ENCODE assay signal across 10 cellular contexts in the genomic region with DNA sequence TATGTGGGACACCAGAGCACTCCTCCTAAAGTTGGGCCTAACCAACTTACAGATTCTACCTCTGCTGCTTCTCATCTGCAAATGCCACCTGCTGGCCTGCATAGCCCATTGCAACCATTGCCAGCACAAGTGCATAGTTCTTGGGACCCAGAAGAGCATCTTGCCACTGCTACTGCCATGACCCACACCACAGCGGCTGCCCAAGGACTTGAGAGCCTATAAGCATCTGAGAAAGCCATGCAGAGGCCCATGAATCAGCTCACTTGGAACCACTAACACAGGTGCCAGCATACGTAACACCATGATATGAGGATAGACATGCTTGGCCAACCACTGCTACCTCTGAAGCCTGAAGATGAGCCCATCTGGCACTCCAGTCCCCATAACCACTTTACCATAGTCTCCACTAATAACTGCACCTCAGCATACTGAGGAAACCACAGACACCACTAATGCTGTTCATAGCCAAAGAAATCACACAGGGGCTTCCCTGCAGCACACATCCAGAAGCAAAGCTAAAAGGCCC.
DNase-seq lines count a peak whose midpoint lies in the region; ATAC-seq and TF ChIP-seq lines count a peak whose summit lies in the region.
"Had no signal": no experiment of that assay in that cellular context is flagged by ENCODE, and none has a peak within 500 bp of the region (broad histone marks: within the 10 kb centered on the region; RNA-seq: fewer than 3 reads in every experiment).

No MANE protein-coding gene starts in this region.

- peak; percentile 79 for ATAC-seq in GM18861 (IDR thresholded peaks at IDR 0.05; ENCODE audit: unreplicated experiment)
- peak; percentile 94 for ATAC-seq in HG02571 (IDR thresholded peaks at IDR 0.05; ENCODE audit: unreplicated experiment)

- peak; percentile 57 for TF ChIP-seq CTCF in Loucy (conservative IDR thresholded peaks at IDR 0.05; ENCODE audit: low read length)
- peak; percentile 25 for TF ChIP-seq CTCF in liver (IDR thresholded peaks at IDR 0.05; ENCODE audit: low read depth, low read length, missing input control)

- no peak overlapping the region for H2AFZ ChIP-seq in Loucy (ENCODE audit: low read length)
- H2AFZ ChIP-seq: parathyroid adenoma had no signal

- no peaks in the 10 kb centered on the region for H4K20me1 ChIP-seq in Loucy (ENCODE audit: insufficient read depth, low read length, poor library complexity, severe bottlenecking)

- no peaks in the 10 kb centered on the region for H3K4me1 ChIP-seq in Loucy (ENCODE audit: insufficient read depth, low read length, poor library complexity, severe bottlenecking)
- peaks cover 0 to 3% (median 0%) of the 10 kb centered on the region in 4 donors for H3K4me1 ChIP-seq in liver (ENCODE audit: control insufficient read depth in 4 of 4, insufficient read depth in 4 of 4, low read length in 3 of 4)
- H3K4me1 ChIP-seq: parathyroid adenoma had no signal

- H3K9ac ChIP-seq in Loucy (ENCODE audit: low read depth, low read length, poor library complexity, severe bottlenecking) (no peak overlapping the region), liver (ENCODE audit: low read depth in 1 of 2, low read length in 2 of 2) (no peak overlapping the region)
- H3K9ac ChIP-seq: parathyroid adenoma had no signal

- H3K9me2 ChIP-seq in Loucy (replicated peaks; ENCODE audit: low read depth, low read length): no peaks in the 10 kb centered on the region

- H3K36me3 ChIP-seq in Loucy (ENCODE audit: insufficient read depth, low read length) (no peaks in the 10 kb centered on the region), liver (ENCODE audit: control insufficient read depth in 4 of 4, insufficient read depth in 3 of 4, low read depth in 1 of 4, low read length in 3 of 4) (no peaks in the 10 kb centered on the region)

- H3F3A ChIP-seq in Loucy (ENCODE audit: low read depth): no peaks in the 10 kb centered on the region

- H3K79me2 ChIP-seq in Loucy (ENCODE audit: insufficient read depth, low read length): no peaks in the 10 kb centered on the region
- H3K79me2 ChIP-seq: parathyroid adenoma had no signal

- H3K4me2 ChIP-seq in Loucy (ENCODE audit: low read depth, low read length, poor library complexity, severe bottlenecking): peak overlapping the region; percentile 8

- DNase-seq in globus pallidus (ENCODE audit: low spot score) (no peak), T-helper 9 cell (no peak), NCI-H510A treated with DMSO at 0.1 percent for 48 hours (lab: John Stamatoyannopoulos, UW) (no peak)
- DNase-seq in effector CD4-positive, alpha-beta T cell: no peak

- no peak overlapping the region for H3K27ac ChIP-seq in liver (ENCODE audit: low read depth in 1 of 2, low read length in 2 of 2)
- H3K27ac ChIP-seq: parathyroid adenoma, VCaP had no signal

- H3K27me3 ChIP-seq in Loucy (ENCODE audit: insufficient read depth, low read length, poor library complexity, severe bottlenecking) (no peaks in the 10 kb centered on the region), liver (ENCODE audit: control insufficient read depth in 4 of 4, insufficient read depth in 4 of 4, low read length in 3 of 4) (peaks cover 0 to 2% (median 0%) of the 10 kb centered on the region in 4 donors)

- H3K9me3 ChIP-seq in Loucy (ENCODE audit: insufficient read depth, low read depth, low read length) (no peaks in the 10 kb centered on the region), liver (ENCODE audit: control insufficient read depth in 4 of 4, low read length in 3 of 4) (no peaks in the 10 kb centered on the region)

- H3K4me3 ChIP-seq in Loucy (ENCODE audit: low read length, poor library complexity, severe bottlenecking): no peak overlapping the region
- H3K4me3 ChIP-seq in liver (ENCODE audit: low read depth in 1 of 3, low read length in 3 of 3): no peak overlapping the region

- peak in 1 of 2 donors; percentile 57 for TF ChIP-seq RAD21 in liver (IDR thresholded peaks at IDR 0.05)

- 91% methylated on average over 2 of the region's 2 CpGs for WGBS in liver

TF ChIP-seq in liver, 16 proteins besides CTCF, POLR2A, EP300 and RAD21:
- no peak for TF ChIP-seq RXRA (IDR thresholded peaks at IDR 0.05)
- no peak for TF ChIP-seq TAF1 (conservative IDR thresholded peaks at IDR 0.05)
- no peak for TF ChIP-seq GABPA (IDR thresholded peaks at IDR 0.05 in 1 of 2, conservative IDR thresholded peaks at IDR 0.05 in 1 of 2)
- no peak for TF ChIP-seq YY1 (IDR thresholded peaks at IDR 0.05)
- no peak for TF ChIP-seq REST (IDR thresholded peaks at IDR 0.05)
- no peak for TF ChIP-seq NR2F2 (IDR thresholded peaks at IDR 0.05)
- TF ChIP-seq EGR1 (IDR thresholded peaks at IDR 0.05; ENCODE audit: low read depth in 2 of 2): no peak
- TF ChIP-seq SP1 (IDR thresholded peaks at IDR 0.05): no peak
- TF ChIP-seq ZBTB33 (IDR thresholded peaks at IDR 0.05): no peak
- no peak for TF ChIP-seq FOXA2 (IDR thresholded peaks at IDR 0.05)
- no peak for TF ChIP-seq FOXA1 (IDR thresholded peaks at IDR 0.05)
- TF ChIP-seq JUND (IDR thresholded peaks at IDR 0.05): no peak
- TF ChIP-seq, protein P1, sequence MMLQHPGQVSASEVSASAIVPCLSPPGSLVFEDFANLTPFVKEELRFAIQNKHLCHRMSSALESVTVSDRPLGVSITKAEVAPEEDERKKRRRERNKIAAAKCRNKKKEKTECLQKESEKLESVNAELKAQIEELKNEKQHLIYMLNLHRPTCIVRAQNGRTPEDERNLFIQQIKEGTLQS (IDR thresholded peaks at IDR 0.05): no peak
- TF ChIP-seq HNF4G (IDR thresholded peaks at IDR 0.05): no peak
- TF ChIP-seq, protein P2, sequence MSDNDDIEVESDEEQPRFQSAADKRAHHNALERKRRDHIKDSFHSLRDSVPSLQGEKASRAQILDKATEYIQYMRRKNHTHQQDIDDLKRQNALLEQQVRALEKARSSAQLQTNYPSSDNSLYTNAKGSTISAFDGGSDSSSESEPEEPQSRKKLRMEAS (IDR thresholded peaks at IDR 0.05): no peak
- no peak for TF ChIP-seq HNF4A (conservative IDR thresholded peaks at IDR 0.05)
